ENCODE assay signal across 8 cellular contexts in the genomic region with DNA sequence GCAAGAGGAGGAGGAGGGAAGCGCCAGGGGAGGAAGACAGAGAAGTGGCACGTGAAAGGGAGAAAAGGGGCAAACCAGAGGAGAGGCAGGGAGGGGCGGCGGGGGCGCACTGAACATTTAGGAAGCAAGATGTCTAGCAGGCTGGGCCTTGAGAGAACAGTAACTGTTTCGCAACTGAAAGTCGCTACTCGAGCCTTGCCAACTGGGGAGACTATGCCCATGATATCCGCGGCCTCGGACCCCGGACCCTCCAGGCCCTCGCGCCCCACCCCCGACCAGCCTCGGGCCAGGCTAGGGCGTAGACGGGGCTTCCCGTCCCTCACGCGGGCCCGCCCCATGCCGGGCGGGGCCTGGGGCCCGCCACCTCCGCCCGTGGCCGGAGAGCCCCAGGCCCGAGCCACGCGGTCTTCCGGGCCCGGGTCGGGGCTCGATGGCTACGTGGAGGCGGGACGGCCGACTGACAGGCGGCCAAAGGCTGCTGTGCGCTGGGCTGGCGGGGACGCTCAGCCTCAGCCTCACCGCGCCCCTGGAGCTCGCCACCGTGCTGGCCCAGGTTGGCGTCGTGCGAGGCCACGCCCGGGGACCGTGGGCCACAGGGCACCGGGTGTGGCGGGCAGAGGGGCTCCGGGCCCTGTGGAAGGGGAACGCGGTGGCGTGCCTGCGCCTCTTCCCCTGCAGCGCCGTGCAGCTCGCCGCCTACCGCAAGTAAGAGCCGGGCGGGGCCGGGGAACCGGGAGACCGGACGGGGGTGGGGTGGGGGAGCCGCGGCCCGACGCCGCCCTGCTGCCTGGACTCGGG. TPM values are rescaled to one million over a fixed set of nuclear protein-coding genes. Genes with fewer than 3 reads are reported as not detected.
DNase-seq lines count a peak whose midpoint lies in the region; ATAC-seq, FAIRE-seq and TF ChIP-seq lines count a peak whose summit lies in the region.

Gene SLC25A43, plus strand, starts transcription at position 363 of the 798 bp plus-strand sequence. Its CDS starts 68 bp downstream, at position 431.

- FAIRE-seq in HTR-8/SVneo (lab: Jason Lieb, UNC): no peak

- H3K9me3 ChIP-seq in duodenal mucosa (ENCODE audit: control insufficient read depth in 1 of 2, low read length in 2 of 2): no peaks in the 10 kb centered on the region
- no peaks in the 10 kb centered on the region for H3K9me3 ChIP-seq in lung (ENCODE audit: control insufficient read depth in 2 of 2, insufficient read depth in 1 of 2, low read length in 1 of 2)

- ATAC-seq in GM21423 (IDR thresholded peaks at IDR 0.05; ENCODE audit: unreplicated experiment) (peak; percentile 95), lung (ENCODE audit: insufficient read depth, low FRiP score) (peak; percentile 89)
- ATAC-seq in stimulated activated memory B cell treated with anti-CD40 and anti-IgM and Interleukin-4, amounts not matched to agents 10 μg/mL and 1 μg/mL and 100 μg/mL, for 72 hours: peak; percentile 96

- H3K27ac ChIP-seq in duodenal mucosa (ENCODE audit: low read depth, low read length): peak within 1 kb of the TSS; percentile 62
- H3K27ac ChIP-seq in lung (ENCODE audit: low read depth in 1 of 2, low read length in 1 of 2): peak within 1 kb of the TSS; percentile 63 to 94

- no peaks in the 10 kb centered on the region for H3K9me3 Mint-ChIP-seq in stimulated activated memory B cell treated with anti-CD40 and anti-IgM and Interleukin-4, amounts not matched to agents 10 μg/mL and 1 μg/mL and 100 μg/mL, for 72 hours

- H3K27me3 ChIP-seq in duodenal mucosa (ENCODE audit: control insufficient read depth in 1 of 2, insufficient read depth in 2 of 2, low read length in 2 of 2): no peaks in the 10 kb centered on the region
- no peaks in the 10 kb centered on the region for H3K27me3 ChIP-seq in lung (ENCODE audit: control insufficient read depth, insufficient read depth)

- H3K36me3 Mint-ChIP-seq in stimulated activated memory B cell treated with anti-CD40 and anti-IgM and Interleukin-4, amounts not matched to agents 10 μg/mL and 1 μg/mL and 100 μg/mL, for 72 hours: no peaks in the 10 kb centered on the region

- no peaks in the 10 kb centered on the region for H3K27me3 Mint-ChIP-seq in stimulated activated memory B cell treated with anti-CD40 and anti-IgM and Interleukin-4, amounts not matched to agents 10 μg/mL and 1 μg/mL and 100 μg/mL, for 72 hours

- peak within 1 kb of the TSS; percentile 57 to 82 for H3K9ac ChIP-seq in duodenal mucosa (ENCODE audit: low read depth in 1 of 2, low read length in 2 of 2)

- TF ChIP-seq CTCF in lung (IDR thresholded peaks at IDR 0.05; ENCODE audit: control extremely low read depth, extremely low read depth): no peak

- H3K4me1 ChIP-seq in duodenal mucosa (ENCODE audit: control insufficient read depth in 1 of 2, insufficient read depth in 2 of 2, low read length in 2 of 2) (peaks cover 10 to 17% of the 10 kb centered on the region in 2 donors), lung (ENCODE audit: control insufficient read depth in 2 of 2, insufficient read depth in 2 of 2, low read length in 2 of 2) (peaks cover 0 to 1% of the 10 kb centered on the region in 2 donors)

- DNase-seq in EH (ENCODE audit: low read depth): peak; percentile 51
- peak; percentile 38 for DNase-seq in HTR-8/SVneo (ENCODE audit: insufficient read length, low spot score)
- DNase-seq in activated CD4-positive, alpha-beta T cell treated with anti-CD3 and anti-CD28 coated beads for 4 hours: peak; percentile 13 to 16
- peak; percentile 39 for DNase-seq in lung (ENCODE audit: low spot score)
- no peak for DNase-seq in SHP77 treated with DMSO at 0.1 percent for 48 hours (lab: John Stamatoyannopoulos, UW)

- H3K4me3 ChIP-seq in duodenal mucosa (ENCODE audit: low read depth in 1 of 2, low read length in 2 of 2) (peak within 1 kb of the TSS; percentile 65 to 70), lung (peak within 1 kb of the TSS; percentile 77)

- peak within 1 kb of the TSS; percentile 97 for H3K27ac Mint-ChIP-seq in stimulated activated memory B cell treated with anti-CD40 and anti-IgM and Interleukin-4, amounts not matched to agents 10 μg/mL and 1 μg/mL and 100 μg/mL, for 72 hours

- H3K36me3 ChIP-seq in duodenal mucosa (ENCODE audit: control insufficient read depth in 1 of 2, insufficient read depth in 2 of 2, low read length in 2 of 2) (no peaks in the 10 kb centered on the region), lung (ENCODE audit: control insufficient read depth in 2 of 2, insufficient read depth in 2 of 2, low read length in 2 of 2) (no peaks in the 10 kb centered on the region)

- H3K4me1 Mint-ChIP-seq in stimulated activated memory B cell treated with anti-CD40 and anti-IgM and Interleukin-4, amounts not matched to agents 10 μg/mL and 1 μg/mL and 100 μg/mL, for 72 hours: peaks cover 26% of the 10 kb centered on the region

- peak within 1 kb of the TSS; percentile 97 for H3K4me3 Mint-ChIP-seq in stimulated activated memory B cell treated with anti-CD40 and anti-IgM and Interleukin-4, amounts not matched to agents 10 μg/mL and 1 μg/mL and 100 μg/mL, for 72 hours

- WGBS in lung, 2 donors: 0 to 26% methylated on average over 8 to 77 of the region's 77 CpGs

RNA-seq across cellular contexts. Expression of gene SLC25A43, which starts in this region (rescaled TPM):
- 10 to 100 TPM in 1 of 2 donors, 1 to 10 TPM in 1; 3.6 to 18.7 TPM for total RNA-seq in lung
- 10 to 100 TPM; 10.7 to 16.5 TPM for polyA plus RNA-seq in lung
